32 cellular contexts compared by ENCODE assay signal in genomic region chr1:229870381-229870780, GRCh38.
"Had no signal": no experiment of that assay in that cellular context is flagged by ENCODE, and none has a peak within 500 bp of the region (broad histone marks: within the 10 kb centered on the region; RNA-seq: fewer than 3 reads in every experiment).

No MANE protein-coding gene starts in this region.

- H3K27me3 ChIP-seq: cardiac muscle cell, MG63, Peyer's patch had no signal

- H3K4me3 Mint-ChIP-seq: activated B cell treated with CpG ODN at 0.5 μM for 24 hours; activated CD4-positive, alpha-beta memory T cell treated with anti-CD3 and anti-CD28 coated beads for 36 hours; activated naive CD4-positive, alpha-beta T cell treated with anti-CD3 and anti-CD28 coated beads, Interleukin-2, amount 10 ng/mL, durations not matched to agents 7 days and 5 days; activated naive CD8-positive, alpha-beta T cell; activated naive CD8-positive, alpha-beta T cell treated with anti-CD3 and anti-CD28 coated beads, Interleukin-2, amount 50 U/mL, for 24 hours; central memory CD8-positive, alpha-beta T cell had no signal

- H3K27ac ChIP-seq: cardiac muscle cell, Peyer's patch had no signal

- H3K27me3 Mint-ChIP-seq: activated naive CD8-positive, alpha-beta T cell treated with anti-CD3 and anti-CD28 coated beads, Interleukin-2, amount 50 U/mL, for 24 hours had no signal

- H3K9me3 ChIP-seq: MG63, Peyer's patch had no signal

- H3K4me1 Mint-ChIP-seq: activated B cell treated with CpG ODN at 0.5 μM for 24 hours; activated naive CD4-positive, alpha-beta T cell treated with anti-CD3 and anti-CD28 coated beads, Interleukin-2, amount 10 ng/mL, durations not matched to agents 7 days and 5 days; activated naive CD8-positive, alpha-beta T cell treated with anti-CD3 and anti-CD28 coated beads, Interleukin-2, amount 50 U/mL, for 24 hours; central memory CD8-positive, alpha-beta T cell had no signal

- H3K4me3 ChIP-seq: cardiac muscle cell, MG63, Peyer's patch had no signal

- DNase-seq: activated B cell treated with CpG ODN at 0.5 μM for 24 hours; activated CD4-positive, alpha-beta memory T cell treated with anti-CD3 and anti-CD28 coated beads for 36 hours; activated CD4-positive, alpha-beta T cell treated with anti-CD3 and anti-CD28 coated beads for 4 hours; activated CD4-positive, alpha-beta T cell treated with anti-CD3 and anti-CD28 coated beads, Interleukin-2, amount 50 U/mL, for 1 hour; activated CD4-positive, CD25-positive, alpha-beta regulatory T cell treated with anti-CD3 and anti-CD28 coated beads, Interleukin-2, amount 50 U/mL, for 72 hours; activated CD8-positive, alpha-beta memory T cell treated with anti-CD3 and anti-CD28 coated beads, Interleukin-2, amount 50 U/mL, for 48 hours; activated effector memory CD4-positive, alpha-beta T cell treated with Interleukin-2 at 50 U/mL for 16 hours; activated naive CD4-positive, alpha-beta T cell treated with anti-CD3 and anti-CD28 coated beads, Interleukin-2, amount 10 ng/mL, durations not matched to agents 7 days and 5 days; activated naive CD8-positive, alpha-beta T cell treated with anti-CD3 and anti-CD28 coated beads, Interleukin-2, amount 50 U/mL, for 24 hours; activated T-cell treated with anti-CD3 and anti-CD28 coated beads, Interleukin-2, amount 50 U/mL, for 48 hours; amniotic stem cell; aorta; Kasumi-1; KG1; MG63; NCI-H1048; NCI-H1417 treated with DMSO at 0.1 percent for 48 hours; NCI-H187 treated with DMSO at 0.1 percent for 48 hours; NCI-H2227 treated with DMSO at 0.1 percent for 48 hours; NCI-H446; NCI-H510A treated with DMSO at 0.1 percent for 48 hours; NCI-H526 treated with DMSO at 0.1 percent for 48 hours; NCI-H82; NK-92 treated with Interleukin-12 subunit alpha and Interleukin-12 subunit beta, amount 100 ng/mL, for 24 hours; Peyer's patch; SW 1271; T-helper 1 cell; T-helper 2 cell; T-helper 9 cell had no signal

- H3K9me3 Mint-ChIP-seq: activated B cell treated with CpG ODN at 0.5 μM for 24 hours; activated CD4-positive, alpha-beta memory T cell treated with anti-CD3 and anti-CD28 coated beads for 36 hours; activated naive CD4-positive, alpha-beta T cell treated with anti-CD3 and anti-CD28 coated beads, Interleukin-2, amount 10 ng/mL, durations not matched to agents 7 days and 5 days; activated naive CD8-positive, alpha-beta T cell treated with anti-CD3 and anti-CD28 coated beads, Interleukin-2, amount 50 U/mL, for 24 hours; central memory CD8-positive, alpha-beta T cell had no signal

- H3K36me3 ChIP-seq: cardiac muscle cell, MG63, Peyer's patch had no signal

- H3K36me3 Mint-ChIP-seq: activated CD4-positive, alpha-beta memory T cell treated with anti-CD3 and anti-CD28 coated beads for 36 hours; activated naive CD4-positive, alpha-beta T cell treated with anti-CD3 and anti-CD28 coated beads, Interleukin-2, amount 10 ng/mL, durations not matched to agents 7 days and 5 days; activated naive CD8-positive, alpha-beta T cell had no signal

- H3K4me1 ChIP-seq: Peyer's patch had no signal

- H3K27ac Mint-ChIP-seq: activated B cell treated with CpG ODN at 0.5 μM for 24 hours; activated CD4-positive, alpha-beta memory T cell treated with anti-CD3 and anti-CD28 coated beads for 36 hours; activated naive CD4-positive, alpha-beta T cell treated with anti-CD3 and anti-CD28 coated beads, Interleukin-2, amount 10 ng/mL, durations not matched to agents 7 days and 5 days; activated naive CD8-positive, alpha-beta T cell; activated naive CD8-positive, alpha-beta T cell treated with anti-CD3 and anti-CD28 coated beads, Interleukin-2, amount 50 U/mL, for 24 hours had no signal
